Comparison of ENCODE assay signal across 8 cellular contexts in genomic region chr10:87865201-87866025, GRCh38. TPM values are rescaled to one million over a fixed set of nuclear protein-coding genes. Genes with fewer than 3 reads are reported as not detected.
DNase-seq lines count a peak whose midpoint lies in the region; ATAC-seq and TF ChIP-seq lines count a peak whose summit lies in the region.

No MANE protein-coding gene starts in this region.

- H2AFZ ChIP-seq in Loucy (ENCODE audit: low read length) = no peak overlapping the region

- H3K27me3 ChIP-seq in CD4-positive, CD25-positive, alpha-beta regulatory T cell (ENCODE audit: control insufficient read depth, insufficient read depth, low read length) = no peaks in the 10 kb centered on the region
- H3K27me3 ChIP-seq in Loucy (ENCODE audit: insufficient read depth, low read length, poor library complexity, severe bottlenecking) (peaks cover 14% of the 10 kb centered on the region), colonic mucosa (no peaks in the 10 kb centered on the region)

- H3K9me3 Mint-ChIP-seq in CD4-positive, CD25-positive, alpha-beta regulatory T cell = peaks cover 0 to 3% (median 0%) of the 10 kb centered on the region in 7 donors
- H3K9me3 Mint-ChIP-seq in nephron progenitor cell = no peaks in the 10 kb centered on the region

- H3K4me2 ChIP-seq in Loucy (ENCODE audit: low read depth, low read length, poor library complexity, severe bottlenecking) = peak overlapping the region; percentile 85

- peak overlapping the region; percentile 84 to 93 (median 84) for H3K27ac Mint-ChIP-seq in CD4-positive, CD25-positive, alpha-beta regulatory T cell
- peak overlapping the region; percentile 78 for H3K27ac Mint-ChIP-seq in nephron progenitor cell

- H3K4me1 ChIP-seq in CD4-positive, CD25-positive, alpha-beta regulatory T cell (ENCODE audit: control insufficient read depth, insufficient read depth, low read length, poor library complexity, severe bottlenecking) = peaks cover 65% of the 10 kb centered on the region
- peaks cover 29% of the 10 kb centered on the region for H3K4me1 ChIP-seq in Loucy (ENCODE audit: insufficient read depth, low read length, poor library complexity, severe bottlenecking)
- H3K4me1 ChIP-seq in colonic mucosa = no peaks in the 10 kb centered on the region

- TF ChIP-seq CTCF in Loucy (conservative IDR thresholded peaks at IDR 0.05; ENCODE audit: low read length) = no peak
- TF ChIP-seq CTCF in colonic mucosa (IDR thresholded peaks at IDR 0.05) = no peak
- TF ChIP-seq CTCF in nephron progenitor cell (IDR thresholded peaks at IDR 0.05) = no peak

- peak overlapping the region; percentile 96 for H3K9ac ChIP-seq in Loucy (ENCODE audit: low read depth, low read length, poor library complexity, severe bottlenecking)
- H3K9ac ChIP-seq in colonic mucosa (ENCODE audit: low read depth in 2 of 2, low read length in 2 of 2) = peak overlapping the region; percentile 89 to 97

- peak overlapping the region; percentile 95 to 98 (median 96) for H3K4me3 Mint-ChIP-seq in CD4-positive, CD25-positive, alpha-beta regulatory T cell
- H3K4me3 Mint-ChIP-seq in nephron progenitor cell = peak overlapping the region; percentile 99

- H3K79me2 ChIP-seq in Loucy (ENCODE audit: insufficient read depth, low read length) = peaks cover 92% of the 10 kb centered on the region

- H3K27me3 Mint-ChIP-seq in CD4-positive, CD25-positive, alpha-beta regulatory T cell = peaks cover 12% of the 10 kb centered on the region
- peaks cover 3% of the 10 kb centered on the region for H3K27me3 Mint-ChIP-seq in nephron progenitor cell (ENCODE audit: low read depth, poor library complexity)

- intact Hi-C loops in colonic mucosa (cut with DNase I) = no loop called here

- peaks cover 10% of the 10 kb centered on the region for H3K36me3 Mint-ChIP-seq in CD4-positive, CD25-positive, alpha-beta regulatory T cell
- peaks cover 5% of the 10 kb centered on the region for H3K36me3 Mint-ChIP-seq in nephron progenitor cell (ENCODE audit: low read depth)

- H3F3A ChIP-seq in Loucy (ENCODE audit: low read depth) = no peaks in the 10 kb centered on the region

- H3K4me1 Mint-ChIP-seq in CD4-positive, CD25-positive, alpha-beta regulatory T cell = peaks cover 35 to 57% (median 49%) of the 10 kb centered on the region in 4 donors
- H3K4me1 Mint-ChIP-seq in nephron progenitor cell = peaks cover 52% of the 10 kb centered on the region

- peak overlapping the region; percentile 90 for H3K27ac ChIP-seq in CD4-positive, CD25-positive, alpha-beta regulatory T cell (ENCODE audit: insufficient read depth, low read length, poor library complexity, severe bottlenecking)
- H3K27ac ChIP-seq in colonic mucosa = peak overlapping the region; percentile 96

- peak overlapping the region; percentile 99 for H3K4me3 ChIP-seq in CD4-positive, CD25-positive, alpha-beta regulatory T cell (ENCODE audit: low read depth, low read length)
- H3K4me3 ChIP-seq in Loucy (ENCODE audit: low read length, poor library complexity, severe bottlenecking) (peak overlapping the region; percentile 74), colonic mucosa (peak overlapping the region; percentile 77)

- no peaks in the 10 kb centered on the region for H3K9me2 ChIP-seq in Loucy (replicated peaks; ENCODE audit: low read depth, low read length)

- DNase-seq in CD4-positive, CD25-positive, alpha-beta regulatory T cell = peak in 1 of 3 donors; percentile 12
- DNase-seq in colonic mucosa = no peak
- no peak for DNase-seq in nephron progenitor cell
- DNase-seq in cerebellar cortex (ENCODE audit: low spot score) = no peak
- DNase-seq in NCI-H2029 (lab: John Stamatoyannopoulos, UW) = no peak
- DNase-seq in OCI-M2 (lab: John Stamatoyannopoulos, UW; ENCODE audit: unreplicated experiment) = no peak

- no peaks in the 10 kb centered on the region for H3K9me3 ChIP-seq in CD4-positive, CD25-positive, alpha-beta regulatory T cell (ENCODE audit: control insufficient read depth in 2 of 2, low read length in 2 of 2)
- H3K9me3 ChIP-seq in Loucy (ENCODE audit: insufficient read depth, low read depth, low read length) = peaks cover 5% of the 10 kb centered on the region; the same call in 1 of the 2 replicates
- H3K9me3 ChIP-seq in colonic mucosa = no peaks in the 10 kb centered on the region

- peaks cover 27% of the 10 kb centered on the region for H4K20me1 ChIP-seq in Loucy (ENCODE audit: insufficient read depth, low read length, poor library complexity, severe bottlenecking)

- no peaks in the 10 kb centered on the region for H3K36me3 ChIP-seq in CD4-positive, CD25-positive, alpha-beta regulatory T cell (ENCODE audit: control insufficient read depth, insufficient read depth, low read length)
- peaks cover 6% of the 10 kb centered on the region; the same call in 1 of the 2 replicates for H3K36me3 ChIP-seq in Loucy (ENCODE audit: insufficient read depth, low read length)
- no peaks in the 10 kb centered on the region for H3K36me3 ChIP-seq in colonic mucosa

- ATAC-seq in CD4-positive, CD25-positive, alpha-beta regulatory T cell (ENCODE audit: low read depth in 2 of 2) = no peak
- no peak for ATAC-seq in GM18502 (IDR thresholded peaks at IDR 0.05; ENCODE audit: poor library complexity, unreplicated experiment)

RNA-seq across cellular contexts. Expression of gene PTEN, which starts 2.0 kb away (rescaled TPM):
- total RNA-seq in CD4-positive, CD25-positive, alpha-beta regulatory T cell = 99.2 TPM
- 10 to 100 TPM; 25.9 to 31.2 (median 28.5) TPM for polyA plus RNA-seq in CD4-positive, CD25-positive, alpha-beta regulatory T cell
- total RNA-seq in colonic mucosa = 100 to 1,000 TPM in 1 of 2 donors, 10 to 100 TPM in 1; 79.2 to 111 TPM

RNA-seq across cellular contexts. Expression of gene KLLN, which starts 2.1 kb away (rescaled TPM):
- total RNA-seq in CD4-positive, CD25-positive, alpha-beta regulatory T cell = 0.54 TPM
- under 1 TPM; 0.05 to 0.67 (median 0.17) TPM for polyA plus RNA-seq in CD4-positive, CD25-positive, alpha-beta regulatory T cell
- 1 to 10 TPM; 1.0 to 1.8 TPM for total RNA-seq in colonic mucosa

RNA-seq across cellular contexts. Expression of gene ATAD1, which starts 47.4 kb away (rescaled TPM):
- total RNA-seq in CD4-positive, CD25-positive, alpha-beta regulatory T cell = 33.1 TPM
- 10 to 100 TPM; 31.5 to 50.1 (median 38.8) TPM for polyA plus RNA-seq in CD4-positive, CD25-positive, alpha-beta regulatory T cell
- 10 to 100 TPM; 38.1 to 59.9 TPM for total RNA-seq in colonic mucosa
